In genomic region chr12:77299001-77299400, GRCh38 we compare ENCODE assay signal across 17 cellular contexts.
"Had no signal": no experiment of that assay in that cellular context is flagged by ENCODE, and none has a peak within 500 bp of the region (broad histone marks: within the 10 kb centered on the region; RNA-seq: fewer than 3 reads in every experiment).

No MANE protein-coding gene starts in this region.

- H2AFZ ChIP-seq: hepatocyte had no signal

- H3K4me2 ChIP-seq: hepatocyte had no signal

- H3K27ac Mint-ChIP-seq: activated B cell treated with CpG ODN at 0.5 μM for 24 hours; activated CD4-positive, alpha-beta T cell treated with anti-CD3 and anti-CD28 coated beads, Interleukin-2, amount 10 ng/mL, durations not matched to agents 24 days and 14 days; activated naive CD4-positive, alpha-beta T cell treated with anti-CD3 and anti-CD28 coated beads, Interleukin-2, amount 50 U/mL, for 72 hours; stimulated activated naive CD8-positive, alpha-beta T cell treated with anti-CD3 and anti-CD28 coated beads, Interleukin-15, Interleukin-2, amounts not matched to agents 100 ng/mL and 50 ng/mL, for 24 hours; T-helper 1 cell treated with Interleukin-12 subunit alpha and Interleukin-12 subunit beta and Interleukin-4 antibody, amounts not matched to agents 30 μg/mL and 1 μg/mL, for 36 hours had no signal

- H3K9me3 Mint-ChIP-seq: activated B cell treated with CpG ODN at 0.5 μM for 24 hours; activated CD4-positive, alpha-beta T cell treated with anti-CD3 and anti-CD28 coated beads, Interleukin-2, amount 10 ng/mL, durations not matched to agents 24 days and 14 days; T-helper 1 cell treated with Interleukin-12 subunit alpha and Interleukin-12 subunit beta and Interleukin-4 antibody, amounts not matched to agents 30 μg/mL and 1 μg/mL, for 36 hours had no signal

- H3K4me1 ChIP-seq: esophagus muscularis mucosa, sigmoid colon, testis, upper lobe of right lung had no signal

- H3K27me3 Mint-ChIP-seq: activated B cell treated with CpG ODN at 0.5 μM for 24 hours; activated CD4-positive, alpha-beta T cell treated with anti-CD3 and anti-CD28 coated beads, Interleukin-2, amount 10 ng/mL, durations not matched to agents 24 days and 14 days; stimulated activated naive CD8-positive, alpha-beta T cell treated with anti-CD3 and anti-CD28 coated beads, Interleukin-15, Interleukin-2, amounts not matched to agents 100 ng/mL and 50 ng/mL, for 24 hours had no signal

- H3K4me1 Mint-ChIP-seq: activated B cell treated with CpG ODN at 0.5 μM for 24 hours; activated CD4-positive, alpha-beta T cell treated with anti-CD3 and anti-CD28 coated beads, Interleukin-2, amount 10 ng/mL, durations not matched to agents 24 days and 14 days had no signal

- H3K27me3 ChIP-seq: dorsolateral prefrontal cortex, esophagus muscularis mucosa, hepatocyte, ovary, sigmoid colon, testis, upper lobe of right lung had no signal

- DNase-seq: activated B cell treated with CpG ODN at 0.5 μM for 24 hours; activated CD4-positive, alpha-beta T cell treated with anti-CD3 and anti-CD28 coated beads, Interleukin-2, amount 10 ng/mL, durations not matched to agents 24 days and 14 days; activated effector memory CD4-positive, alpha-beta T cell treated with Interleukin-2 at 50 U/mL for 16 hours; activated T-cell treated with anti-CD3 and anti-CD28 coated beads, Interleukin-2, amount 50 U/mL, for 1 hour; dorsolateral prefrontal cortex; kidney; left ventricle myocardium superior; ovary; sigmoid colon; stimulated activated CD4-positive, alpha-beta T cell treated with anti-CD3 and anti-CD28 coated beads, Interleukin-12 subunit alpha, Interleukin-12 subunit beta, amount 100 ng/mL, for 4 hours; testis; upper lobe of right lung had no signal

- H3K4me3 ChIP-seq: dorsolateral prefrontal cortex, esophagus muscularis mucosa, hepatocyte, ovary, sigmoid colon, testis, upper lobe of right lung had no signal

- H3K36me3 Mint-ChIP-seq: activated naive CD4-positive, alpha-beta T cell treated with anti-CD3 and anti-CD28 coated beads, Interleukin-2, amount 50 U/mL, for 72 hours had no signal

- H3K9me3 ChIP-seq: esophagus muscularis mucosa, ovary, sigmoid colon, testis, upper lobe of right lung had no signal

- H3K4me3 Mint-ChIP-seq: activated B cell treated with CpG ODN at 0.5 μM for 24 hours; activated CD4-positive, alpha-beta T cell treated with anti-CD3 and anti-CD28 coated beads, Interleukin-2, amount 10 ng/mL, durations not matched to agents 24 days and 14 days; stimulated activated naive CD8-positive, alpha-beta T cell treated with anti-CD3 and anti-CD28 coated beads, Interleukin-15, Interleukin-2, amounts not matched to agents 100 ng/mL and 50 ng/mL, for 24 hours; T-helper 1 cell treated with Interleukin-12 subunit alpha and Interleukin-12 subunit beta and Interleukin-4 antibody, amounts not matched to agents 30 μg/mL and 1 μg/mL, for 36 hours had no signal

- ATAC-seq: activated naive CD4-positive, alpha-beta T cell treated with anti-CD3 and anti-CD28 coated beads, Interleukin-2, amount 50 U/mL, for 72 hours; left ventricle myocardium superior; upper lobe of right lung had no signal

- H3K27ac ChIP-seq: esophagus muscularis mucosa, hepatocyte, ovary, sigmoid colon, testis, upper lobe of right lung had no signal

- H3K36me3 ChIP-seq: esophagus muscularis mucosa, ovary, sigmoid colon, upper lobe of right lung had no signal

- H3K79me2 ChIP-seq: hepatocyte had no signal
